In genomic region chr10:76651148-76651547, GRCh38 we compare ENCODE assay signal across 30 cellular contexts.
"Had no signal": no experiment of that assay in that cellular context is flagged by ENCODE, and none has a peak within 500 bp of the region (broad histone marks: within the 10 kb centered on the region; RNA-seq: fewer than 3 reads in every experiment).

No MANE protein-coding gene starts in this region.

- H3K36me3 ChIP-seq: brain microvascular endothelial cell, esophagus squamous epithelium, gastrocnemius medialis, WERI-Rb-1 had no signal

- FAIRE-seq: astrocyte, colon had no signal

- H3K27ac ChIP-seq: brain microvascular endothelial cell, esophagus squamous epithelium, gastrocnemius medialis, WERI-Rb-1 had no signal

- H3K4me1 ChIP-seq: gastrocnemius medialis had no signal

- H3K4me3 ChIP-seq: esophagus squamous epithelium, gastrocnemius medialis had no signal

- H3K9me3 ChIP-seq: esophagus squamous epithelium, gastrocnemius medialis had no signal

- DNase-seq: activated B cell treated with CpG ODN at 0.5 μM for 24 hours; activated CD4-positive, alpha-beta T cell treated with anti-CD3 and anti-CD28 coated beads for 48 hours; activated CD4-positive, alpha-beta T cell treated with anti-CD3 and anti-CD28 coated beads, Interleukin-2, amount 50 U/mL, for 1 hour; activated CD4-positive, alpha-beta T cell treated with anti-CD3 and anti-CD28 coated beads, Interleukin-2, amount 50 U/mL, for 48 hours; activated CD8-positive, alpha-beta memory T cell treated with anti-CD3 and anti-CD28 coated beads for 24 hours; activated CD8-positive, alpha-beta T cell treated with anti-CD3 and anti-CD28 coated beads for 36 hours; activated effector memory CD4-positive, alpha-beta T cell treated with Interleukin-2 at 50 U/mL for 16 hours; activated gamma-delta T cell treated with Interleukin-2 at 50 U/mL for 16 hours; activated naive CD4-positive, alpha-beta T cell treated with anti-CD3 and anti-CD28 coated beads, Interleukin-2, amount 50 U/mL, for 16 hours; activated naive CD4-positive, alpha-beta T cell treated with Interleukin-2 at 50 U/mL for 16 hours; activated T-cell treated with anti-CD3 and anti-CD28 coated beads, Interleukin-2, amount 50 U/mL, for 4 hours; amniotic stem cell; anterior cingulate cortex; brain microvascular endothelial cell; caudate nucleus; cortex of kidney; dermis blood vessel endothelial cell; effector CD4-positive, alpha-beta T cell; effector memory CD8-positive, alpha-beta T cell; esophagus squamous epithelium; gastrocnemius medialis; glutamatergic neuron; T-helper 1 cell; T-helper 17 cell; T1000; WERI-Rb-1 had no signal

- ATAC-seq: activated CD4-positive, CD25-positive, alpha-beta regulatory T cell treated with anti-CD3 and anti-CD28 coated beads, Interleukin-2, amount 50 U/mL, for 24 hours; activated CD8-positive, alpha-beta T cell treated with anti-CD3 and anti-CD28 coated beads for 36 hours; activated T-cell treated with anti-CD3 and anti-CD28 coated beads, Interleukin-2, amount 50 U/mL, for 4 hours; activated T-helper 17 cell treated with anti-CD3 and anti-CD28 coated beads, Interleukin-2, amount 50 U/mL, for 72 hours; effector memory CD8-positive, alpha-beta T cell; gastrocnemius medialis; T-helper 17 cell had no signal

- H3K27me3 ChIP-seq: brain microvascular endothelial cell, esophagus squamous epithelium, gastrocnemius medialis had no signal
